Comparison of ENCODE assay signal across 25 cellular contexts in the genomic region with DNA sequence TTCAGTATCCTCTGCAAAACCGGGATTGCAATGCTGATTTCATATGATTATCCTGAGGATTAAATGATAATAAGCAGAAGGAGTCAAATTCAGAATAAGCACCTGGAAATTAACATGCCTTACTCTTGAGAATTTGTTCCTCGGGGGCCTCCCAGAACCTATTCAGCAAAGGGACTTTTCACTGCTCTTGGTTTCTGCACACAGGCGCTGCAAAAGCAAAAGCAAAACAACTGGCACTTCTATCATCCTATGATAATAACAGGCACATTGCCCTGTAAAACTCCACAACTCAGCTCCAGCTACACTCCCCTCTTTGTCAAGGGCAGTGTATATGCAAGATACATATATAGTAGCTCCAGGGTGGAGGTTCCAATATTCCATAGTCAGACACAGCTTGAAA.
"Had no signal": no experiment of that assay in that cellular context is flagged by ENCODE, and none has a peak within 500 bp of the region (broad histone marks: within the 10 kb centered on the region; RNA-seq: fewer than 3 reads in every experiment).

No MANE protein-coding gene starts in this region.

- H3K9me3 ChIP-seq: esophagus squamous epithelium, gastrocnemius medialis, heart right ventricle, left lung, lower lobe of right lung, mucosa of descending colon had no signal

- H3K27me3 ChIP-seq: dorsolateral prefrontal cortex, esophagus squamous epithelium, gastrocnemius medialis, heart right ventricle, left lung had no signal

- FAIRE-seq: endothelial cell of umbilical vein, islet of Langerhans, keratinocyte had no signal

- DNase-seq: dermis blood vessel endothelial cell; dorsolateral prefrontal cortex; effector CD4-positive, alpha-beta T cell; effector memory CD4-positive, alpha-beta T cell; esophagus squamous epithelium; foreskin fibroblast; foreskin melanocyte; gastrocnemius medialis; glutamatergic neuron; head of caudate nucleus; heart right ventricle; hippocampal formation; left cardiac atrium; left lung; left ventricle myocardium superior; lower lobe of right lung; mesenchymal stem cell; mucosa of descending colon; naive B cell; naive thymus-derived CD8-positive, alpha-beta T cell had no signal

- H3K36me3 ChIP-seq: esophagus squamous epithelium, gastrocnemius medialis, heart right ventricle, left lung, lower lobe of right lung had no signal

- H3K4me3 ChIP-seq: coronary artery, dorsolateral prefrontal cortex, esophagus squamous epithelium, gastrocnemius medialis, heart right ventricle, left lung, lower lobe of right lung, mucosa of descending colon had no signal

- H3K4me3 Mint-ChIP-seq: mesothelial cell of epicardium; naive B cell; naive thymus-derived CD8-positive, alpha-beta T cell had no signal

- H3K27me3 Mint-ChIP-seq: naive thymus-derived CD8-positive, alpha-beta T cell had no signal

- H3K36me3 Mint-ChIP-seq: mesothelial cell of epicardium; naive B cell; naive thymus-derived CD8-positive, alpha-beta T cell had no signal

- H3K4me1 ChIP-seq: esophagus squamous epithelium, gastrocnemius medialis, heart right ventricle, left lung, lower lobe of right lung had no signal

- ATAC-seq: gastrocnemius medialis; heart right ventricle; left cardiac atrium; left lung; left ventricle myocardium superior; lower lobe of right lung; mucosa of descending colon; naive thymus-derived CD8-positive, alpha-beta T cell had no signal

- H3K27ac Mint-ChIP-seq: mesothelial cell of epicardium; naive thymus-derived CD8-positive, alpha-beta T cell had no signal

- H3K27ac ChIP-seq: coronary artery, dorsolateral prefrontal cortex, esophagus squamous epithelium, gastrocnemius medialis, heart right ventricle, left lung, lower lobe of right lung had no signal

- H3K4me1 Mint-ChIP-seq: mesothelial cell of epicardium; naive B cell; naive thymus-derived CD8-positive, alpha-beta T cell had no signal
